8 cellular contexts compared by ENCODE assay signal in genomic region chr2:237669628-237670351, GRCh38. TPM values are rescaled to one million over a fixed set of nuclear protein-coding genes. Genes with fewer than 3 reads are reported as not detected.
A peak's percentile ranks its signal among the peaks of the same experiment; 100 is the strongest.
DNase-seq lines count a peak whose midpoint lies in the region; ATAC-seq, FAIRE-seq and TF ChIP-seq lines count a peak whose summit lies in the region.

No MANE protein-coding gene starts in this region.

- H3K4ac ChIP-seq in mesendoderm (ENCODE audit: low read depth, low read length) = no peak overlapping the region

- H3K4me2 ChIP-seq in OCI-LY3 (ENCODE audit: low read length) (peak overlapping the region; percentile 58), mesendoderm (ENCODE audit: low read length) (no peak overlapping the region), PC-3 (ENCODE audit: low read length) (no peak overlapping the region)

- no TSS peak for BruUV-seq in PC-3 (replicated peaks; lab: Mats Ljungman, UMichigan)

- H3K23ac ChIP-seq in mesendoderm (ENCODE audit: low read length) = no peak overlapping the region

- H3K27ac Mint-ChIP-seq in glutamatergic neuron (ENCODE audit: unreplicated experiment) = peak overlapping the region; percentile 88

- peaks cover 44% of the 10 kb centered on the region for H3K27me3 ChIP-seq in OCI-LY3 (ENCODE audit: low read depth, low read length)
- no peaks in the 10 kb centered on the region for H3K27me3 ChIP-seq in small intestine (ENCODE audit: control insufficient read depth in 2 of 2, insufficient read depth in 2 of 2, low read length in 2 of 2)
- no peaks in the 10 kb centered on the region for H3K27me3 ChIP-seq in mesendoderm (ENCODE audit: insufficient read depth, low read length, poor library complexity)
- no peaks in the 10 kb centered on the region for H3K27me3 ChIP-seq in PC-3 (ENCODE audit: low read length)

- H3K9me3 ChIP-seq in OCI-LY3 (ENCODE audit: insufficient read depth, low read length) (no peaks in the 10 kb centered on the region), small intestine (ENCODE audit: control insufficient read depth, low read depth) (no peaks in the 10 kb centered on the region), PC-3 (ENCODE audit: low read length) (no peaks in the 10 kb centered on the region)

- H3K18ac ChIP-seq in mesendoderm (ENCODE audit: low read length) = no peak overlapping the region

- intact Hi-C loops in PC-3 (cut with micrococcal nuclease) = loop anchor here (10.0 kb wide), 1 partner anchor 75 kb away; the partner anchor contains the start of gene RAB17

- H3K4me1 ChIP-seq in OCI-LY3 (ENCODE audit: low read length) (peaks cover 60% of the 10 kb centered on the region), small intestine (ENCODE audit: control insufficient read depth in 2 of 2, insufficient read depth in 1 of 2, low read depth in 1 of 2, low read length in 1 of 2) (no peaks in the 10 kb centered on the region), mesendoderm (ENCODE audit: control insufficient read depth, low read depth, low read length) (peaks cover 6% of the 10 kb centered on the region), PC-3 (ENCODE audit: insufficient read depth, low read length) (peaks cover 18% of the 10 kb centered on the region)

- peak; percentile 55 for ATAC-seq in HG03103 (IDR thresholded peaks at IDR 0.05; ENCODE audit: low read depth, unreplicated experiment)
- ATAC-seq in HG03045 (IDR thresholded peaks at IDR 0.05; ENCODE audit: unreplicated experiment) = no peak
- no peak for ATAC-seq in PC-3

- H3K36me3 ChIP-seq in OCI-LY3 (replicated peaks; ENCODE audit: low read depth, low read length) (no peaks in the 10 kb centered on the region), small intestine (ENCODE audit: control insufficient read depth in 2 of 2, insufficient read depth in 2 of 2, low read length in 2 of 2) (no peaks in the 10 kb centered on the region), mesendoderm (ENCODE audit: control insufficient read depth, insufficient read depth, low read length) (no peaks in the 10 kb centered on the region), PC-3 (ENCODE audit: low read depth, low read length) (no peaks in the 10 kb centered on the region)

- peaks cover 6% of the 10 kb centered on the region for H3K79me1 ChIP-seq in mesendoderm (ENCODE audit: low read length)

- no peaks in the 10 kb centered on the region for H3K9me2 ChIP-seq in PC-3 (replicated peaks; ENCODE audit: low read length)

- no peak overlapping the region for H3K27ac ChIP-seq in OCI-LY3 (ENCODE audit: low read length)
- peak overlapping the region in 1 of 2 donors; percentile 49 for H3K27ac ChIP-seq in small intestine (ENCODE audit: low read depth in 1 of 2, low read length in 1 of 2)
- H3K27ac ChIP-seq in mesendoderm (ENCODE audit: low read depth, low read length) = no peak overlapping the region
- H3K27ac ChIP-seq in PC-3 (ENCODE audit: low read length) = no peak overlapping the region

- peaks cover 2% of the 10 kb centered on the region for H3K9me3 Mint-ChIP-seq in glutamatergic neuron (ENCODE audit: unreplicated experiment)

- peak overlapping the region; percentile 46 for H3K4me3 Mint-ChIP-seq in glutamatergic neuron (ENCODE audit: unreplicated experiment)

- CTCF ChIA-PET in PC-3 (lab: Charles Lee) = no interaction called here

- H4K5ac ChIP-seq in mesendoderm (ENCODE audit: low read length) = no peak overlapping the region

- H2AK5ac ChIP-seq in mesendoderm (ENCODE audit: low read length) = no peak overlapping the region

- H3F3A ChIP-seq in PC-3 (ENCODE audit: low read length, unreplicated experiment) = no peaks in the 10 kb centered on the region

- TF ChIP-seq CTCF in GM13976 (IDR thresholded peaks at IDR 0.05; ENCODE audit: borderline replicate concordance, control extremely low read depth, extremely low read depth, insufficient read depth, missing control alignments) (no peak), OCI-LY3 (IDR thresholded peaks at IDR 0.05; ENCODE audit: low read depth, low read length) (no peak), glutamatergic neuron (IDR thresholded peaks at IDR 0.05; ENCODE audit: partially characterized antibody, unreplicated experiment) (no peak), PC-3 (conservative IDR thresholded peaks at IDR 0.05; ENCODE audit: low read depth, low read length) (no peak)

- no peak overlapping the region for H2BK15ac ChIP-seq in mesendoderm (replicated peaks; ENCODE audit: low read depth)

- H2BK5ac ChIP-seq in mesendoderm (ENCODE audit: low read length) = no peak overlapping the region

- H3K79me2 ChIP-seq in OCI-LY3 (ENCODE audit: low read length) (no peaks in the 10 kb centered on the region), mesendoderm (ENCODE audit: control insufficient read depth, insufficient read depth, low read length) (no peaks in the 10 kb centered on the region), PC-3 (ENCODE audit: low read length) (no peaks in the 10 kb centered on the region)

- POLR2A ChIA-PET in PC-3 (lab: Charles Lee; ENCODE audit: unreplicated experiment) = no interaction called here

- DNase-seq in GM13976 (ENCODE audit: low spot score) (peak; percentile 75), glutamatergic neuron (peak; percentile 43), small intestine (peak; percentile 76), mesendoderm (no peak), PC-3 (no peak)

- FAIRE-seq in small intestine (lab: Jason Lieb, UNC) = no peak

- peaks cover 57% of the 10 kb centered on the region for H3K4me1 Mint-ChIP-seq in glutamatergic neuron (ENCODE audit: low read depth, unreplicated experiment)

- no peaks in the 10 kb centered on the region; the same call in 1 of the 2 replicates for H4K20me1 ChIP-seq in OCI-LY3 (ENCODE audit: insufficient read depth, low read length)
- no peaks in the 10 kb centered on the region for H4K20me1 ChIP-seq in PC-3 (ENCODE audit: low read length)

- H3K9ac ChIP-seq in OCI-LY3 (ENCODE audit: low read length) (no peak overlapping the region), mesendoderm (ENCODE audit: low read length) (no peak overlapping the region), PC-3 (ENCODE audit: low read length) (no peak overlapping the region)

- in situ Hi-C loops in GM13976 (cut with MboI; ENCODE audit: low sequenced_read_pairs, unreplicated experiment) = no loop called here

- peaks cover 3% of the 10 kb centered on the region for H3K27me3 Mint-ChIP-seq in glutamatergic neuron (ENCODE audit: unreplicated experiment)

- H4K8ac ChIP-seq in mesendoderm (ENCODE audit: low read depth, low read length) = no peak overlapping the region

- H3K4me3 ChIP-seq in OCI-LY3 (ENCODE audit: low read length) = peak overlapping the region; percentile 15; the same call in 1 of the 2 replicates
- H3K4me3 ChIP-seq in small intestine (ENCODE audit: low read depth in 1 of 2, low read length in 2 of 2) = no peak overlapping the region
- H3K4me3 ChIP-seq in mesendoderm (ENCODE audit: low read length) = no peak overlapping the region
- no peak overlapping the region for H3K4me3 ChIP-seq in PC-3 (ENCODE audit: low read length)

- WGBS in small intestine, 3 donors = 34 to 43% (median 40%) methylated on average over 21 of the region's 21 CpGs
- WGBS in mesendoderm (ENCODE audit: extremely low coverage, insufficient coverage, low lambda C conversion rate) = no CpG with 5 or more reads among the region's 21 CpGs

- H2AFZ ChIP-seq in OCI-LY3 (ENCODE audit: low read depth, low read length) (no peak overlapping the region), PC-3 (ENCODE audit: low read length) (no peak overlapping the region)

- no peaks in the 10 kb centered on the region for H3K36me3 Mint-ChIP-seq in glutamatergic neuron (ENCODE audit: unreplicated experiment)

- no peak overlapping the region for H3K56ac ChIP-seq in mesendoderm (ENCODE audit: low read length)

- H2BK120ac ChIP-seq in mesendoderm (ENCODE audit: low read depth, low read length) = no peak overlapping the region

RNA-seq across cellular contexts. Expression of gene LRRFIP1, which starts 42.4 kb away (rescaled TPM):
- total RNA-seq in glutamatergic neuron (ENCODE audit: unreplicated experiment) = 112 TPM
- polyA plus RNA-seq in small intestine = 10 to 100 TPM; 46.0 to 76.7 (median 53.0) TPM
- 86.5 TPM for polyA plus RNA-seq in mesendoderm (2013, experiment 1 of 2)
- 91.0 TPM for polyA plus RNA-seq in mesendoderm (2013, experiment 2 of 2)
- total RNA-seq in PC-3 (2014; rRNA removed) = 87.8 and 106 TPM in 2 replicates

Comparison
In these comparisons a context has a peak if more than half of its experiments do, and no peak if none do; other contexts are left out.
1. DNase-seq: peak in GM13976 (single experiment), glutamatergic neuron (single experiment) and small intestine (single experiment); none in mesendoderm (single experiment) and PC-3 (single experiment).